25 cellular contexts compared by ENCODE assay signal in genomic region chr2:144999040-144999875, GRCh38.
DNase-seq lines count a peak whose midpoint lies in the region; TF ChIP-seq lines count a peak whose summit lies in the region.
"Had no signal": no experiment of that assay in that cellular context is flagged by ENCODE, and none has a peak within 500 bp of the region (broad histone marks: within the 10 kb centered on the region; RNA-seq: fewer than 3 reads in every experiment).

No MANE protein-coding gene starts in this region.

- H3K27me3 Mint-ChIP-seq in activated naive CD8-positive, alpha-beta T cell treated with anti-CD3 and anti-CD28 coated beads for 36 hours, result peaks cover 5% of the 10 kb centered on the region
- H3K27me3 Mint-ChIP-seq: activated naive CD4-positive, alpha-beta T cell treated with anti-CD3 and anti-CD28 coated beads, Interleukin-2, amount 50 U/mL, for 24 hours; stimulated activated memory B cell treated with anti-CD40 and anti-IgM and Interleukin-4, amounts not matched to agents 10 μg/mL and 1 μg/mL and 100 μg/mL, for 72 hours; type B pancreatic cell had no signal

- no peaks in the 10 kb centered on the region for H3K4me1 Mint-ChIP-seq in activated naive CD8-positive, alpha-beta T cell treated with anti-CD3 and anti-CD28 coated beads for 36 hours
- H3K4me1 Mint-ChIP-seq: activated naive CD4-positive, alpha-beta T cell treated with anti-CD3 and anti-CD28 coated beads, Interleukin-2, amount 50 U/mL, for 24 hours; stimulated activated memory B cell treated with anti-CD40 and anti-IgM and Interleukin-4, amounts not matched to agents 10 μg/mL and 1 μg/mL and 100 μg/mL, for 72 hours; WTC11 had no signal

- H3K27ac Mint-ChIP-seq in activated naive CD8-positive, alpha-beta T cell treated with anti-CD3 and anti-CD28 coated beads for 36 hours, result no peak overlapping the region
- H3K27ac Mint-ChIP-seq: activated CD8-positive, alpha-beta T cell treated with anti-CD3 and anti-CD28 coated beads, Interleukin-2, amount 10 ng/mL, durations not matched to agents 7 days and 5 days; activated naive CD4-positive, alpha-beta T cell treated with anti-CD3 and anti-CD28 coated beads, Interleukin-2, amount 50 U/mL, for 24 hours; CD8-positive, alpha-beta T cell; stimulated activated memory B cell treated with anti-CD40 and anti-IgM and Interleukin-4, amounts not matched to agents 10 μg/mL and 1 μg/mL and 100 μg/mL, for 72 hours; T-helper 1 cell treated with Interleukin-12 subunit alpha and Interleukin-12 subunit beta and Interleukin-4 antibody, amounts not matched to agents 30 μg/mL and 1 μg/mL, for 36 hours; type B pancreatic cell; WTC11 had no signal

- no peak overlapping the region for H3K4me3 Mint-ChIP-seq in activated naive CD8-positive, alpha-beta T cell treated with anti-CD3 and anti-CD28 coated beads for 36 hours
- H3K4me3 Mint-ChIP-seq: activated CD8-positive, alpha-beta T cell treated with anti-CD3 and anti-CD28 coated beads, Interleukin-2, amount 10 ng/mL, durations not matched to agents 7 days and 5 days; activated naive CD4-positive, alpha-beta T cell treated with anti-CD3 and anti-CD28 coated beads, Interleukin-2, amount 50 U/mL, for 24 hours; CD8-positive, alpha-beta T cell; stimulated activated memory B cell treated with anti-CD40 and anti-IgM and Interleukin-4, amounts not matched to agents 10 μg/mL and 1 μg/mL and 100 μg/mL, for 72 hours; T-helper 1 cell treated with Interleukin-12 subunit alpha and Interleukin-12 subunit beta and Interleukin-4 antibody, amounts not matched to agents 30 μg/mL and 1 μg/mL, for 36 hours; type B pancreatic cell; WTC11 had no signal

- TF ChIP-seq CTCF in brain microvascular endothelial cell (IDR thresholded peaks at IDR 0.05; ENCODE audit: low read depth, low read length, missing control alignments) (no peak), left ventricle myocardium inferior (IDR thresholded peaks at IDR 0.05; ENCODE audit: borderline replicate concordance) (no peak)

- DNase-seq in LHCN-M2 (ENCODE audit: low read depth), result peak; percentile 61
- peak; percentile 46 for DNase-seq in brain microvascular endothelial cell
- DNase-seq in left ventricle myocardium inferior, result no peak
- DNase-seq in stromal cell of bone marrow (ENCODE audit: low read depth), result peak; percentile 79
- no peak for DNase-seq in erythroblast (lab: John Stamatoyannopoulos, UW)
- DNase-seq in activated naive CD8-positive, alpha-beta T cell treated with anti-CD3 and anti-CD28 coated beads for 36 hours, result no peak
- DNase-seq in activated naive CD4-positive, alpha-beta T cell (lab: John Stamatoyannopoulos, UW), result no peak
- DNase-seq in HuH-7 (ENCODE audit: low spot score), result no peak
- DNase-seq: activated CD8-positive, alpha-beta T cell treated with anti-CD3 and anti-CD28 coated beads, Interleukin-2, amount 10 ng/mL, durations not matched to agents 7 days and 5 days; activated T-cell treated with anti-CD3 and anti-CD28 coated beads, Interleukin-2, amount 50 U/mL, for 48 hours; CD8-positive, alpha-beta T cell; DMS79; effector CD4-positive, alpha-beta T cell; GOT3; IMR-90; midbrain; NCI-H2029; SHP77; stimulated activated CD4-positive, alpha-beta T cell treated with anti-CD3 and anti-CD28 coated beads, Interleukin-15, amount 100 ng/mL, for 24 hours had no signal

- H3K9me3 Mint-ChIP-seq in activated naive CD8-positive, alpha-beta T cell treated with anti-CD3 and anti-CD28 coated beads for 36 hours, result no peaks in the 10 kb centered on the region
- H3K9me3 Mint-ChIP-seq: activated naive CD4-positive, alpha-beta T cell treated with anti-CD3 and anti-CD28 coated beads, Interleukin-2, amount 50 U/mL, for 24 hours; CD8-positive, alpha-beta T cell; stimulated activated memory B cell treated with anti-CD40 and anti-IgM and Interleukin-4, amounts not matched to agents 10 μg/mL and 1 μg/mL and 100 μg/mL, for 72 hours; T-helper 1 cell treated with Interleukin-12 subunit alpha and Interleukin-12 subunit beta and Interleukin-4 antibody, amounts not matched to agents 30 μg/mL and 1 μg/mL, for 36 hours; type B pancreatic cell; WTC11 had no signal

- H3K36me3 Mint-ChIP-seq in activated naive CD8-positive, alpha-beta T cell treated with anti-CD3 and anti-CD28 coated beads for 36 hours, result no peaks in the 10 kb centered on the region
- H3K36me3 Mint-ChIP-seq: activated naive CD4-positive, alpha-beta T cell treated with anti-CD3 and anti-CD28 coated beads, Interleukin-2, amount 50 U/mL, for 24 hours; CD8-positive, alpha-beta T cell; stimulated activated memory B cell treated with anti-CD40 and anti-IgM and Interleukin-4, amounts not matched to agents 10 μg/mL and 1 μg/mL and 100 μg/mL, for 72 hours; type B pancreatic cell; WTC11 had no signal

- no peaks in the 10 kb centered on the region for H3K9me3 ChIP-seq in left ventricle myocardium inferior (replicated peaks)

- no peaks in the 10 kb centered on the region for H3K27me3 ChIP-seq in brain microvascular endothelial cell (replicated peaks)
- H3K27me3 ChIP-seq in left ventricle myocardium inferior (ENCODE audit: low read depth), result no peaks in the 10 kb centered on the region
- H3K27me3 ChIP-seq: cardiac muscle cell had no signal

- no peaks in the 10 kb centered on the region for H3K4me1 ChIP-seq in left ventricle myocardium inferior

- H3K27ac ChIP-seq in brain microvascular endothelial cell, result peak overlapping the region; percentile 61
- peak overlapping the region; percentile 79 for H3K27ac ChIP-seq in left ventricle myocardium inferior (replicated peaks)
- H3K27ac ChIP-seq: cardiac muscle cell had no signal

- in situ Hi-C loops in brain microvascular endothelial cell (cut with HindIII; ENCODE audit: low pct_ligation_motif_present, low sequenced_read_pairs), result no loop called here

- H3K36me3 ChIP-seq in brain microvascular endothelial cell (replicated peaks) (no peaks in the 10 kb centered on the region), left ventricle myocardium inferior (no peaks in the 10 kb centered on the region)
- H3K36me3 ChIP-seq: cardiac muscle cell had no signal

- intact Hi-C loops in left ventricle myocardium inferior (cut with micrococcal nuclease), result loop anchor here (5.0 kb wide), 1 partner anchor 122 kb away; no protein-coding TSS in a partner anchor

- TF ChIP-seq POLR2A in erythroblast (IDR thresholded peaks at IDR 0.05; ENCODE audit: low read length), result no peak

- H3K4me3 ChIP-seq in brain microvascular endothelial cell (ENCODE audit: low read depth, low read length) (no peak overlapping the region), left ventricle myocardium inferior (no peak overlapping the region)
- H3K4me3 ChIP-seq: cardiac muscle cell had no signal

Comparison
In these comparisons a context has a peak if more than half of its experiments do, and no peak if none do; other contexts are left out.
1. DNase-seq: peak in LHCN-M2 (single experiment), brain microvascular endothelial cell (single experiment) and stromal cell of bone marrow (single experiment); none in left ventricle myocardium inferior (single experiment), erythroblast (0 of 2), activated naive CD8-positive, alpha-beta T cell treated with anti-CD3 and anti-CD28 coated beads for 36 hours (single experiment), activated naive CD4-positive, alpha-beta T cell (0 of 4) and HuH-7 (single experiment).